ENCODE assay signal across 27 cellular contexts in genomic region chr13:86581711-86582110, GRCh38.
DNase-seq lines count a peak whose midpoint lies in the region; ATAC-seq, FAIRE-seq and TF ChIP-seq lines count a peak whose summit lies in the region.
"Had no signal": no experiment of that assay in that cellular context is flagged by ENCODE, and none has a peak within 500 bp of the region (broad histone marks: within the 10 kb centered on the region; RNA-seq: fewer than 3 reads in every experiment).

No MANE protein-coding gene starts in this region.

- TF ChIP-seq CTCF in PC-3 (conservative IDR thresholded peaks at IDR 0.05; ENCODE audit: low read depth, low read length) (no peak), bronchial epithelial cell (IDR thresholded peaks at IDR 0.05; ENCODE audit: insufficient read depth, low read length, severe bottlenecking) (no peak), esophagus squamous epithelium (IDR thresholded peaks at IDR 0.05) (no peak), neural progenitor cell (IDR thresholded peaks at IDR 0.05) (no peak)

- H3K4me3 ChIP-seq in PC-3 (ENCODE audit: low read length) (no peak overlapping the region), bronchial epithelial cell (ENCODE audit: low read depth, low read length) (no peak overlapping the region), esophagus squamous epithelium (no peak overlapping the region), neural progenitor cell (no peak overlapping the region)
- H3K4me3 ChIP-seq: dorsolateral prefrontal cortex, K562, thoracic aorta, uterus had no signal

- no peak for TF ChIP-seq POLR2A in esophagus squamous epithelium (IDR thresholded peaks at IDR 0.05)

- H3F3A ChIP-seq in PC-3 (ENCODE audit: low read length, unreplicated experiment) (no peaks in the 10 kb centered on the region), neural progenitor cell (ENCODE audit: low read depth) (no peaks in the 10 kb centered on the region)

- H3K36me3 Mint-ChIP-seq in activated CD4-positive, alpha-beta T cell treated with anti-CD3 and anti-CD28 coated beads, Interleukin-2, amount 10 ng/mL, durations not matched to agents 7 days and 5 days (ENCODE audit: low read depth), result no peaks in the 10 kb centered on the region
- H3K36me3 Mint-ChIP-seq in T-helper 17 cell (ENCODE audit: low read depth) (no peaks in the 10 kb centered on the region), neural progenitor cell (no peaks in the 10 kb centered on the region)
- H3K36me3 Mint-ChIP-seq: CD14-positive monocyte, naive B cell had no signal

- DNase-seq in H4 (ENCODE audit: low spot score), result peak; percentile 58
- peak; percentile 53 for DNase-seq in PC-3
- DNase-seq in bronchial epithelial cell (ENCODE audit: low read depth), result peak; percentile 54
- DNase-seq in kidney tubule cell (ENCODE audit: low spot score), result peak; percentile 15
- DNase-seq in activated CD4-positive, alpha-beta T cell treated with anti-CD3 and anti-CD28 coated beads, Interleukin-2, amount 10 ng/mL, durations not matched to agents 7 days and 5 days, result no peak
- DNase-seq in T-helper 17 cell, result no peak
- no peak for DNase-seq in esophagus squamous epithelium (lab: John Stamatoyannopoulos, UW)
- DNase-seq in neural progenitor cell (ENCODE audit: low spot score), result no peak
- DNase-seq: activated CD4-positive, alpha-beta T cell treated with anti-CD3 and anti-CD28 coated beads for 48 hours; activated gamma-delta T cell treated with Interleukin-2 at 50 U/mL for 16 hours; activated T-cell treated with anti-CD3 and anti-CD28 coated beads, Interleukin-2, amount 50 U/mL, for 24 hours; cerebellar nuclear complex; dorsolateral prefrontal cortex; foreskin fibroblast; naive B cell; NCI-H2029 treated with DMSO at 0.1 percent for 48 hours; NCI-H446; stimulated activated naive CD4-positive, alpha-beta T cell treated with Interleukin-2 at 50 U/mL for 16 hours; uterus; WERI-Rb-1 had no signal

- no peaks in the 10 kb centered on the region for H3K9me3 ChIP-seq in PC-3 (ENCODE audit: low read length)
- no peaks in the 10 kb centered on the region for H3K9me3 ChIP-seq in T-helper 17 cell (ENCODE audit: control insufficient read depth, low read length, poor library complexity, severe bottlenecking)
- peaks cover 0 to 19% (median 0%) of the 10 kb centered on the region in 3 donors for H3K9me3 ChIP-seq in esophagus squamous epithelium
- H3K9me3 ChIP-seq in neural progenitor cell (ENCODE audit: low read depth), result no peaks in the 10 kb centered on the region
- H3K9me3 ChIP-seq: thoracic aorta, uterus had no signal

- CTCF ChIA-PET in PC-3 (lab: Charles Lee), result no interaction called here
- CTCF ChIA-PET in activated CD4-positive, alpha-beta T cell treated with anti-CD3 and anti-CD28 coated beads, Interleukin-2, amount 10 ng/mL, durations not matched to agents 7 days and 5 days (lab: Charles Lee), result no interaction called here

- H3K27me3 Mint-ChIP-seq in activated CD4-positive, alpha-beta T cell treated with anti-CD3 and anti-CD28 coated beads, Interleukin-2, amount 10 ng/mL, durations not matched to agents 7 days and 5 days, result no peaks in the 10 kb centered on the region
- H3K27me3 Mint-ChIP-seq in T-helper 17 cell (no peaks in the 10 kb centered on the region), neural progenitor cell (ENCODE audit: insufficient read depth, low read depth) (peaks cover 3% of the 10 kb centered on the region)
- H3K27me3 Mint-ChIP-seq: activated T-cell treated with anti-CD3 and anti-CD28 coated beads, Interleukin-2, amount 50 U/mL, for 24 hours; naive B cell; progenitor cell of endocrine pancreas had no signal

- peaks cover 9% of the 10 kb centered on the region for H3K9me3 Mint-ChIP-seq in activated CD4-positive, alpha-beta T cell treated with anti-CD3 and anti-CD28 coated beads, Interleukin-2, amount 10 ng/mL, durations not matched to agents 7 days and 5 days
- no peaks in the 10 kb centered on the region for H3K9me3 Mint-ChIP-seq in neural progenitor cell

- H4K20me1 ChIP-seq in PC-3 (ENCODE audit: low read length) (no peaks in the 10 kb centered on the region), neural progenitor cell (ENCODE audit: low read depth) (no peaks in the 10 kb centered on the region)

- BruUV-seq in PC-3 (replicated peaks; lab: Mats Ljungman, UMichigan), result no TSS peak

- H2AFZ ChIP-seq in PC-3 (ENCODE audit: low read length) (no peak overlapping the region), neural progenitor cell (replicated peaks) (no peak overlapping the region)

- intact Hi-C loops in PC-3 (cut with micrococcal nuclease) (no loop called here), esophagus squamous epithelium (cut with DNase I) (no loop called here)

- no peak overlapping the region for H3K4me2 ChIP-seq in PC-3 (ENCODE audit: low read length)
- no peak overlapping the region for H3K4me2 ChIP-seq in neural progenitor cell

- no peak overlapping the region for H3K9ac ChIP-seq in PC-3 (ENCODE audit: low read length)
- H3K9ac ChIP-seq in neural progenitor cell, result no peak overlapping the region

- H3K9me2 ChIP-seq in PC-3 (replicated peaks; ENCODE audit: low read length), result no peaks in the 10 kb centered on the region

- ATAC-seq in PC-3, result no peak; the same call in 1 of the 2 replicates
- ATAC-seq in T-helper 17 cell, result no peak
- ATAC-seq: K562, sciatic nerve, SK-N-SH treated with all-trans-retinoic acid at 6 μM for 48 hours had no signal

- no peaks in the 10 kb centered on the region for H3K4me1 Mint-ChIP-seq in activated CD4-positive, alpha-beta T cell treated with anti-CD3 and anti-CD28 coated beads, Interleukin-2, amount 10 ng/mL, durations not matched to agents 7 days and 5 days
- H3K4me1 Mint-ChIP-seq in T-helper 17 cell, result no peaks in the 10 kb centered on the region
- no peaks in the 10 kb centered on the region for H3K4me1 Mint-ChIP-seq in neural progenitor cell
- H3K4me1 Mint-ChIP-seq: CD14-positive monocyte, naive B cell had no signal

- H3K27ac ChIP-seq in PC-3 (ENCODE audit: low read length) (no peak overlapping the region), esophagus squamous epithelium (no peak overlapping the region), neural progenitor cell (no peak overlapping the region)
- H3K27ac ChIP-seq: dorsolateral prefrontal cortex, thoracic aorta, uterus, WERI-Rb-1 had no signal

- H3K4me3 Mint-ChIP-seq in activated CD4-positive, alpha-beta T cell treated with anti-CD3 and anti-CD28 coated beads, Interleukin-2, amount 10 ng/mL, durations not matched to agents 7 days and 5 days, result no peak overlapping the region
- H3K4me3 Mint-ChIP-seq in T-helper 17 cell (no peak overlapping the region), neural progenitor cell (no peak overlapping the region)
- H3K4me3 Mint-ChIP-seq: activated T-cell treated with anti-CD3 and anti-CD28 coated beads, Interleukin-2, amount 50 U/mL, for 24 hours; CD14-positive monocyte; naive B cell; T-helper 2 cell treated with Interferon-gamma antibody and Interleukin-4, amounts not matched to agents 5 μg/mL and 100 μg/mL, for 36 hours had no signal

- no peaks in the 10 kb centered on the region for H3K4me1 ChIP-seq in PC-3 (ENCODE audit: insufficient read depth, low read length)
- no peaks in the 10 kb centered on the region for H3K4me1 ChIP-seq in esophagus squamous epithelium
- H3K4me1 ChIP-seq in neural progenitor cell, result no peaks in the 10 kb centered on the region
- H3K4me1 ChIP-seq: uterus had no signal

- POLR2A ChIA-PET in PC-3 (lab: Charles Lee; ENCODE audit: unreplicated experiment), result no interaction called here
- POLR2A ChIA-PET in activated CD4-positive, alpha-beta T cell treated with anti-CD3 and anti-CD28 coated beads, Interleukin-2, amount 10 ng/mL, durations not matched to agents 7 days and 5 days (lab: Charles Lee), result no interaction called here

- no peak overlapping the region for H3K27ac Mint-ChIP-seq in activated CD4-positive, alpha-beta T cell treated with anti-CD3 and anti-CD28 coated beads, Interleukin-2, amount 10 ng/mL, durations not matched to agents 7 days and 5 days
- H3K27ac Mint-ChIP-seq in T-helper 17 cell (no peak overlapping the region), neural progenitor cell (no peak overlapping the region)
- H3K27ac Mint-ChIP-seq: activated T-cell treated with anti-CD3 and anti-CD28 coated beads, Interleukin-2, amount 50 U/mL, for 24 hours; CD14-positive monocyte; naive B cell; progenitor cell of endocrine pancreas; T-helper 2 cell treated with Interferon-gamma antibody and Interleukin-4, amounts not matched to agents 5 μg/mL and 100 μg/mL, for 36 hours had no signal

- H3K27me3 ChIP-seq in PC-3 (ENCODE audit: low read length) (no peaks in the 10 kb centered on the region), bronchial epithelial cell (ENCODE audit: control insufficient read depth, insufficient read depth, low read length) (no peaks in the 10 kb centered on the region), esophagus squamous epithelium (no peaks in the 10 kb centered on the region), neural progenitor cell (no peaks in the 10 kb centered on the region)
- H3K27me3 ChIP-seq: dorsolateral prefrontal cortex, uterus had no signal

- H3K36me3 ChIP-seq in PC-3 (ENCODE audit: low read depth, low read length) (no peaks in the 10 kb centered on the region), bronchial epithelial cell (ENCODE audit: control insufficient read depth, insufficient read depth, low read length) (no peaks in the 10 kb centered on the region), esophagus squamous epithelium (no peaks in the 10 kb centered on the region), neural progenitor cell (no peaks in the 10 kb centered on the region)
- H3K36me3 ChIP-seq: thoracic aorta, uterus, WERI-Rb-1 had no signal

- H3K79me2 ChIP-seq in PC-3 (ENCODE audit: low read length) (no peaks in the 10 kb centered on the region), neural progenitor cell (ENCODE audit: low read depth) (no peaks in the 10 kb centered on the region)

- FAIRE-seq in bronchial epithelial cell (lab: Jason Lieb, UNC), result no peak
- FAIRE-seq: K562 had no signal

- 100% methylated on average over 2 of the region's 2 CpGs; no CpG with 5 or more reads in 1 of the 2 donors for WGBS in esophagus squamous epithelium, 2 donors

Comparison
In these comparisons a context has a peak if more than half of its experiments do, and no peak if none do; other contexts are left out.
1. DNase-seq: peak in H4 (single experiment), PC-3 (single experiment), bronchial epithelial cell (single experiment) and kidney tubule cell (single experiment); none in activated CD4-positive, alpha-beta T cell treated with anti-CD3 and anti-CD28 coated beads, Interleukin-2, amount 10 ng/mL, durations not matched to agents 7 days and 5 days (single experiment), T-helper 17 cell (0 of 3), esophagus squamous epithelium (single experiment) and neural progenitor cell (single experiment).